In the genomic region with DNA sequence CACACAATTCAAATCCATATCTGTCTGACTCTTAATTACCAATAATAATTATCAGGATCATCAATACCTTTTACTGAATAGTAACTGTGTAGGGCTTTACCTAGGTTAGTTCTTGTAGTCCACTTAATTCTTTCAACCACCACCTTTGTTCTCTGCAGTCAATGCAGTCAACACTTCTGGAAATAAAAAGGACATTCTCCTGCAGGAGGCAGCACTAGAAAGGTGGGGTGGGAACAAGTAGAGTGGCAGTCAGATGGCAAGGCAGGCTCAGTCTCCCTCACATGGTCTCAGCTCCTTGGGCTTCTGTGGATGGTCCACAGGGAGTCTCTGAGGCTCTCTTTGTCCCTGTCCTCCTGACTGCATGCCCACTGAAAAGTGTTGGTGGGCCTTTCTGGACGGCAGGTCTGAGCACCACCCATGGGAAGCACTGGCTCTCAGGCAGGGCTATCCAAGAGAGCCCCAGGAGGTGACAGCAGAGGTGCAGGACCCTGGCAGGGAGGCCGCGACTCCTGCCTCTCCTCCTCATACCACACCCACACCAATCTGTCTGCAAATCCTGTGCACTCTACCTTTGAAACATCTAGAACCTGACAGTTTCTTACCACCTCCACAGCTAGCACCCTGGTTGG, we compare ENCODE assay signal across 15 cellular contexts.
DNase-seq lines count a peak whose midpoint lies in the region; ATAC-seq and TF ChIP-seq lines count a peak whose summit lies in the region.
"Had no signal": no experiment of that assay in that cellular context is flagged by ENCODE, and none has a peak within 500 bp of the region (broad histone marks: within the 10 kb centered on the region; RNA-seq: fewer than 3 reads in every experiment).

No MANE protein-coding gene starts in this region.

- H3K36me3 Mint-ChIP-seq in HFFc6 (ENCODE audit: low read depth) = no peaks in the 10 kb centered on the region

- 93 to 96% methylated on average over 3 of the region's 3 CpGs for WGBS in sigmoid colon, 2 donors

- POLR2A ChIA-PET in Panc1 (lab: Charles Lee) = no interaction called here

- H3K36me3 ChIP-seq in Panc1 (ENCODE audit: control insufficient read depth, insufficient read depth, low read length) (no peaks in the 10 kb centered on the region), sigmoid colon (no peaks in the 10 kb centered on the region)

- H3K27me3 ChIP-seq in Panc1 (ENCODE audit: control insufficient read depth, insufficient read depth, low read length) = no peaks in the 10 kb centered on the region; the same call in none of the 2 replicates
- H3K27me3 ChIP-seq in sigmoid colon = no peaks in the 10 kb centered on the region

- TF ChIP-seq CTCF in GM12872 (IDR thresholded peaks at IDR 0.05; ENCODE audit: insufficient read depth, low read depth, low read length) (0 out of 3 replicates have a peak, but pooled peaks have one; percentile 4), Panc1 (IDR thresholded peaks at IDR 0.05) (no peak), sigmoid colon (IDR thresholded peaks at IDR 0.05) (no peak), HFFc6 (IDR thresholded peaks at IDR 0.05) (no peak)

- no peak overlapping the region for H3K27ac Mint-ChIP-seq in HFFc6

- H3K4me1 Mint-ChIP-seq in HFFc6 (ENCODE audit: low read depth) = no peaks in the 10 kb centered on the region

- intact Hi-C loops in Panc1 (cut with micrococcal nuclease; ENCODE audit: unreplicated experiment) = no loop called here
- intact Hi-C loops in sigmoid colon (cut with DNase I) = no loop called here
- intact Hi-C loops in posterior cingulate gyrus (cut with DNase I) = no loop called here

- H3K9me3 ChIP-seq in Panc1 (ENCODE audit: control insufficient read depth, insufficient read depth, low read depth, low read length) (peaks cover 13% of the 10 kb centered on the region; the same call in 1 of the 2 replicates), sigmoid colon (peaks cover 0 to 7% (median 2%) of the 10 kb centered on the region in 4 donors)

- DNase-seq in Panc1 (ENCODE audit: low read depth, low spot score) (no peak), islet precursor cell (peak; percentile 49), sigmoid colon (peak; percentile 46), posterior cingulate gyrus (no peak), HFFc6 (no peak), COLO829 (ENCODE audit: low spot score) (no peak)
- DNase-seq: DMS 273 treated with DMSO at 0.1 percent for 48 hours, GF-D8, NCI-H1436, NCI-H2029, NCI-H2171, PC-9 had no signal

- no peak for TF ChIP-seq POLR2A in sigmoid colon (IDR thresholded peaks at IDR 0.05)

- H3K27ac ChIP-seq in Panc1 (ENCODE audit: low read length) (no peak overlapping the region), sigmoid colon (no peak overlapping the region)
- H3K27ac ChIP-seq: C4-2B, PC-9 had no signal

- in situ Hi-C loops in Panc1 (cut with HindIII; ENCODE audit: low pct_unique_long_range_greater_than_20kb, low sequenced_read_pairs) = no loop called here

- ATAC-seq in Panc1 (0 out of 2 replicates have a peak, but pooled peaks have one; percentile 21), HG02852 (IDR thresholded peaks at IDR 0.05; ENCODE audit: unreplicated experiment) (no peak)

- peaks cover 13% of the 10 kb centered on the region for H3K27me3 Mint-ChIP-seq in HFFc6 (ENCODE audit: insufficient read depth)

- no TSS peak for BruUV-seq in Panc1 (replicated peaks; lab: Mats Ljungman, UMichigan)

- TF ChIP-seq EP300 in sigmoid colon (IDR thresholded peaks at IDR 0.05) = no peak

- H3K4me3 ChIP-seq in Panc1 (ENCODE audit: low read depth in 2 of 2, low read length in 2 of 2) = no peak overlapping the region
- no peak overlapping the region for H3K4me3 ChIP-seq in sigmoid colon
- H3K4me3 ChIP-seq: PC-9 had no signal

- no peak overlapping the region for H3K4me3 Mint-ChIP-seq in HFFc6

- H3K9me3 Mint-ChIP-seq in HFFc6 = peaks cover 4% of the 10 kb centered on the region; the same call in 1 of the 2 replicates

- CTCF ChIA-PET in Panc1 (lab: Charles Lee) = no interaction called here

- H3K4me1 ChIP-seq in Panc1 (ENCODE audit: control insufficient read depth, insufficient read depth, low read length) (no peaks in the 10 kb centered on the region), sigmoid colon (no peaks in the 10 kb centered on the region)

Comparison
In these comparisons a context has a peak if more than half of its experiments do, and no peak if none do; other contexts are left out.
1. DNase-seq: peak in islet precursor cell (single experiment) and sigmoid colon (single experiment); none in Panc1 (single experiment), posterior cingulate gyrus (0 of 10), HFFc6 (single experiment) and COLO829 (single experiment).